In genomic region chr16:8849411-8850011, GRCh38 we compare ENCODE assay signal across 1 cellular context.
TF ChIP-seq lines count a peak whose summit lies in the region.

No MANE protein-coding gene starts in this region.

TF ChIP-seq in IMR-90, 13 proteins besides CTCF, POLR2A, EP300 and RAD21 (continued from another document):
- TF ChIP-seq CEBPB (IDR thresholded peaks at IDR 0.05; ENCODE audit: low read depth, low read length) (no peak), MAFK (IDR thresholded peaks at IDR 0.05; ENCODE audit: low read depth, low read length) (no peak), FOS (IDR thresholded peaks at IDR 0.05; ENCODE audit: low read depth, low read length) (no peak), MAZ (IDR thresholded peaks at IDR 0.05; ENCODE audit: borderline replicate concordance, low read depth, low read length) (no peak), NFE2L2 (IDR thresholded peaks at IDR 0.05; ENCODE audit: low read depth, low read length) (no peak), RCOR1 (IDR thresholded peaks at IDR 0.05; ENCODE audit: insufficient replicate concordance, low read length) (no peak), SMC3 (IDR thresholded peaks at IDR 0.05; ENCODE audit: low read depth, low read length) (no peak), MXI1 (IDR thresholded peaks at IDR 0.05; ENCODE audit: borderline replicate concordance, low read depth, low read length) (no peak)
- TF ChIP-seq, protein P1, sequence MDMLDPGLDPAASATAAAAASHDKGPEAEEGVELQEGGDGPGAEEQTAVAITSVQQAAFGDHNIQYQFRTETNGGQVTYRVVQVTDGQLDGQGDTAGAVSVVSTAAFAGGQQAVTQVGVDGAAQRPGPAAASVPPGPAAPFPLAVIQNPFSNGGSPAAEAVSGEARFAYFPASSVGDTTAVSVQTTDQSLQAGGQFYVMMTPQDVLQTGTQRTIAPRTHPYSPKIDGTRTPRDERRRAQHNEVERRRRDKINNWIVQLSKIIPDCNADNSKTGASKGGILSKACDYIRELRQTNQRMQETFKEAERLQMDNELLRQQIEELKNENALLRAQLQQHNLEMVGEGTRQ (IDR thresholded peaks at IDR 0.05; ENCODE audit: low read depth, low read length), result no peak
- TF ChIP-seq, protein P2, sequence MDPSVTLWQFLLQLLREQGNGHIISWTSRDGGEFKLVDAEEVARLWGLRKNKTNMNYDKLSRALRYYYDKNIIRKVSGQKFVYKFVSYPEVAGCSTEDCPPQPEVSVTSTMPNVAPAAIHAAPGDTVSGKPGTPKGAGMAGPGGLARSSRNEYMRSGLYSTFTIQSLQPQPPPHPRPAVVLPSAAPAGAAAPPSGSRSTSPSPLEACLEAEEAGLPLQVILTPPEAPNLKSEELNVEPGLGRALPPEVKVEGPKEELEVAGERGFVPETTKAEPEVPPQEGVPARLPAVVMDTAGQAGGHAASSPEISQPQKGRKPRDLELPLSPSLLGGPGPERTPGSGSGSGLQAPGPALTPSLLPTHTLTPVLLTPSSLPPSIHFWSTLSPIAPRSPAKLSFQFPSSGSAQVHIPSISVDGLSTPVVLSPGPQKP (IDR thresholded peaks at IDR 0.05; ENCODE audit: borderline replicate concordance, low read depth, low read length), result no peak
